ENCODE assay signal across 13 cellular contexts in genomic region chr5:133953568-133954145, GRCh38. TPM values are rescaled to one million over a fixed set of nuclear protein-coding genes. Genes with fewer than 3 reads are reported as not detected.
A peak's percentile ranks its signal among the peaks of the same experiment; 100 is the strongest.
DNase-seq lines count a peak whose midpoint lies in the region; ATAC-seq and TF ChIP-seq lines count a peak whose summit lies in the region.
"Had no signal": no experiment of that assay in that cellular context is flagged by ENCODE, and none has a peak within 500 bp of the region (broad histone marks: within the 10 kb centered on the region; RNA-seq: fewer than 3 reads in every experiment).

No MANE protein-coding gene starts in this region.

- no peak for TF ChIP-seq POLR2A in transverse colon (IDR thresholded peaks at IDR 0.05)

- BruUV-seq in PC-9 (replicated peaks; lab: Mats Ljungman, UMichigan), result no TSS peak

- no peaks in the 10 kb centered on the region for H3K9me3 Mint-ChIP-seq in activated CD8-positive, alpha-beta memory T cell treated with anti-CD3 and anti-CD28 coated beads, Interleukin-2, amount 10 ng/mL, durations not matched to agents 7 days and 5 days (ENCODE audit: low read depth)
- no peaks in the 10 kb centered on the region for H3K9me3 Mint-ChIP-seq in neural progenitor cell
- H3K9me3 Mint-ChIP-seq: neural crest cell; stimulated activated naive CD8-positive, alpha-beta T cell treated with anti-CD3 and anti-CD28 coated beads, Interleukin-15, amount 100 ng/mL, for 72 hours had no signal

- H3K4me3 Mint-ChIP-seq in activated CD8-positive, alpha-beta memory T cell treated with anti-CD3 and anti-CD28 coated beads, Interleukin-2, amount 10 ng/mL, durations not matched to agents 7 days and 5 days, result no peak overlapping the region
- H3K4me3 Mint-ChIP-seq in neural progenitor cell, result no peak overlapping the region
- H3K4me3 Mint-ChIP-seq: neural crest cell; stimulated activated naive CD8-positive, alpha-beta T cell treated with anti-CD3 and anti-CD28 coated beads, Interleukin-15, amount 100 ng/mL, for 72 hours had no signal

- no peak for TF ChIP-seq EP300 in transverse colon (IDR thresholded peaks at IDR 0.05; ENCODE audit: low read depth)

- H3K4me3 ChIP-seq in esophagus (ENCODE audit: low read depth in 1 of 2, low read length in 2 of 2), result no peak overlapping the region
- no peak overlapping the region for H3K4me3 ChIP-seq in neural progenitor cell
- no peak overlapping the region for H3K4me3 ChIP-seq in transverse colon
- H3K4me3 ChIP-seq in PC-9, result no peak overlapping the region
- H3K4me3 ChIP-seq in H7 (ENCODE audit: insufficient read depth, low read depth, low read length), result no peak overlapping the region
- H3K4me3 ChIP-seq: A549 had no signal

- H3K4me1 Mint-ChIP-seq in activated CD8-positive, alpha-beta memory T cell treated with anti-CD3 and anti-CD28 coated beads, Interleukin-2, amount 10 ng/mL, durations not matched to agents 7 days and 5 days, result peaks cover 10% of the 10 kb centered on the region
- peaks cover 5% of the 10 kb centered on the region for H3K4me1 Mint-ChIP-seq in neural progenitor cell

- H3K27ac ChIP-seq in esophagus (ENCODE audit: low read depth in 2 of 2, low read length in 1 of 2), result peak overlapping the region; percentile 7 to 67
- no peak overlapping the region for H3K27ac ChIP-seq in neural progenitor cell
- peak overlapping the region; percentile 43 to 69 (median 60) for H3K27ac ChIP-seq in transverse colon
- no peak overlapping the region for H3K27ac ChIP-seq in PC-9
- H3K27ac ChIP-seq: A549 had no signal

- in situ Hi-C loops in transverse colon (cut with MboI; ENCODE audit: low pct_ligation_motif_present in 1 of 4, low pct_unique_long_range_greater_than_20kb in 1 of 4, low sequenced_read_pairs in 3 of 4), result no loop called here

- no peaks in the 10 kb centered on the region for H3K79me2 ChIP-seq in neural progenitor cell (ENCODE audit: low read depth)
- H3K79me2 ChIP-seq in PC-9 (ENCODE audit: low read depth), result no peaks in the 10 kb centered on the region

- H3K4me1 ChIP-seq in esophagus (ENCODE audit: control insufficient read depth in 2 of 2, insufficient read depth in 2 of 2, low read length in 1 of 2) (no peaks in the 10 kb centered on the region), neural progenitor cell (no peaks in the 10 kb centered on the region), transverse colon (peaks cover 0 to 14% (median 1%) of the 10 kb centered on the region in 4 donors), PC-9 (replicated peaks; ENCODE audit: insufficient read depth) (no peaks in the 10 kb centered on the region)
- H3K4me1 ChIP-seq: A549 had no signal

- no peaks in the 10 kb centered on the region for H3K9me3 ChIP-seq in esophagus (ENCODE audit: control insufficient read depth in 2 of 2, insufficient read depth in 1 of 2, low read depth in 1 of 2, low read length in 1 of 2)
- no peaks in the 10 kb centered on the region for H3K9me3 ChIP-seq in neural progenitor cell (ENCODE audit: low read depth)
- no peaks in the 10 kb centered on the region for H3K9me3 ChIP-seq in transverse colon
- no peaks in the 10 kb centered on the region for H3K9me3 ChIP-seq in PC-9 (ENCODE audit: insufficient read depth, low read depth)
- H3K9me3 ChIP-seq: A549 had no signal

- H3K9me2 ChIP-seq in PC-9 (ENCODE audit: insufficient read depth), result no peaks in the 10 kb centered on the region

- H2AFZ ChIP-seq in neural progenitor cell (replicated peaks) (no peak overlapping the region), PC-9 (no peak overlapping the region)

- H3F3A ChIP-seq in neural progenitor cell (ENCODE audit: low read depth), result peaks cover 6% of the 10 kb centered on the region
- H3F3A ChIP-seq in PC-9 (ENCODE audit: insufficient read depth, low read depth), result peaks cover under 1% of the 10 kb centered on the region; the same call in 1 of the 2 replicates

- POLR2A ChIA-PET in PC-9 (lab: Charles Lee; ENCODE audit: unreplicated experiment), result no interaction called here

- TF ChIP-seq CTCF in neural progenitor cell (IDR thresholded peaks at IDR 0.05) (no peak), transverse colon (IDR thresholded peaks at IDR 0.05) (no peak), PC-9 (conservative IDR thresholded peaks at IDR 0.05) (no peak)

- no peak for ATAC-seq in activated CD8-positive, alpha-beta memory T cell treated with anti-CD3 and anti-CD28 coated beads, Interleukin-2, amount 10 ng/mL, durations not matched to agents 7 days and 5 days

- H3K36me3 Mint-ChIP-seq in activated CD8-positive, alpha-beta memory T cell treated with anti-CD3 and anti-CD28 coated beads, Interleukin-2, amount 10 ng/mL, durations not matched to agents 7 days and 5 days, result peaks cover 13% of the 10 kb centered on the region
- H3K36me3 Mint-ChIP-seq in neural progenitor cell, result peaks cover 12% of the 10 kb centered on the region

- peak; percentile 44 for DNase-seq in activated CD8-positive, alpha-beta memory T cell treated with anti-CD3 and anti-CD28 coated beads for 24 hours
- no peak for DNase-seq in activated CD8-positive, alpha-beta memory T cell treated with anti-CD3 and anti-CD28 coated beads, Interleukin-2, amount 10 ng/mL, durations not matched to agents 7 days and 5 days
- DNase-seq in neural progenitor cell (ENCODE audit: low spot score) (no peak), transverse colon (no peak), 8988T (no peak), PC-9 (no peak), H7 (no peak)
- DNase-seq: DMS 273 treated with DMSO at 0.1 percent for 48 hours; stimulated activated CD4-positive, alpha-beta T cell treated with anti-CD3 and anti-CD28 coated beads, Interleukin-4, amount 100 ng/mL, for 1 hour; stimulated activated naive CD8-positive, alpha-beta T cell treated with anti-CD3 and anti-CD28 coated beads, Interleukin-15, amount 100 ng/mL, for 72 hours had no signal

- no peak overlapping the region for H3K9ac ChIP-seq in neural progenitor cell

- H3K36me3 ChIP-seq in esophagus (ENCODE audit: control insufficient read depth in 2 of 2, insufficient read depth in 2 of 2, low read length in 1 of 2), result peaks cover 0 to 8% of the 10 kb centered on the region in 2 donors
- H3K36me3 ChIP-seq in neural progenitor cell, result peaks cover 10% of the 10 kb centered on the region
- peaks cover 0 to 3% (median 0%) of the 10 kb centered on the region in 4 donors for H3K36me3 ChIP-seq in transverse colon
- H3K36me3 ChIP-seq in PC-9 (ENCODE audit: low read depth), result peaks cover 26% of the 10 kb centered on the region
- H3K36me3 ChIP-seq in H7 (replicated peaks; ENCODE audit: control insufficient read depth, insufficient read depth, low read length), result peaks cover 5% of the 10 kb centered on the region

- H3K4me2 ChIP-seq in neural progenitor cell, result no peak overlapping the region
- H3K4me2 ChIP-seq in PC-9, result no peak overlapping the region
- H3K4me2 ChIP-seq: A549 had no signal

- no peaks in the 10 kb centered on the region for H3K27me3 ChIP-seq in esophagus (ENCODE audit: control insufficient read depth in 1 of 2, insufficient read depth in 2 of 2, low read length in 2 of 2)
- no peaks in the 10 kb centered on the region for H3K27me3 ChIP-seq in neural progenitor cell
- H3K27me3 ChIP-seq in transverse colon, result no peaks in the 10 kb centered on the region
- H3K27me3 ChIP-seq in PC-9 (ENCODE audit: insufficient read depth, low read depth), result no peaks in the 10 kb centered on the region
- no peaks in the 10 kb centered on the region for H3K27me3 ChIP-seq in H7 (ENCODE audit: control insufficient read depth, insufficient read depth, low read length)

- CTCF ChIA-PET in activated CD8-positive, alpha-beta memory T cell treated with anti-CD3 and anti-CD28 coated beads, Interleukin-2, amount 10 ng/mL, durations not matched to agents 7 days and 5 days (lab: Charles Lee), result no interaction called here
- CTCF ChIA-PET in PC-9 (lab: Charles Lee), result no interaction called here

- 84 to 88% methylated on average over 10 of the region's 10 CpGs for WGBS in esophagus, 2 donors
- WGBS in transverse colon (ENCODE audit: low coverage in 1 of 2), 2 donors, result 88 to 90% methylated on average over 4 to 10 of the region's 10 CpGs

- H4K20me1 ChIP-seq in neural progenitor cell (ENCODE audit: low read depth) (no peaks in the 10 kb centered on the region), PC-9 (ENCODE audit: insufficient read depth) (no peaks in the 10 kb centered on the region)

- no peak overlapping the region for H3K27ac Mint-ChIP-seq in activated CD8-positive, alpha-beta memory T cell treated with anti-CD3 and anti-CD28 coated beads, Interleukin-2, amount 10 ng/mL, durations not matched to agents 7 days and 5 days
- peak overlapping the region; percentile 69 for H3K27ac Mint-ChIP-seq in neural progenitor cell

- H3K27me3 Mint-ChIP-seq in activated CD8-positive, alpha-beta memory T cell treated with anti-CD3 and anti-CD28 coated beads, Interleukin-2, amount 10 ng/mL, durations not matched to agents 7 days and 5 days, result no peaks in the 10 kb centered on the region
- peaks cover 2% of the 10 kb centered on the region for H3K27me3 Mint-ChIP-seq in neural progenitor cell (ENCODE audit: insufficient read depth, low read depth)
- H3K27me3 Mint-ChIP-seq: stimulated activated naive CD8-positive, alpha-beta T cell treated with anti-CD3 and anti-CD28 coated beads, Interleukin-15, amount 100 ng/mL, for 72 hours had no signal

- intact Hi-C loops in transverse colon (cut with DNase I; ENCODE audit: low total_unique reads) (no loop called here), PC-9 (cut with micrococcal nuclease; ENCODE audit: unreplicated experiment) (no loop called here)

RNA-seq across cellular contexts. Expression of gene C5orf15, which starts 14.8 kb away (rescaled TPM):
- total RNA-seq in activated CD8-positive, alpha-beta memory T cell treated with anti-CD3 and anti-CD28 coated beads, Interleukin-2, amount 10 ng/mL, durations not matched to agents 7 days and 5 days, result 10 to 100 TPM; 20.9 to 25.7 TPM
- polyA plus RNA-seq in esophagus, result 10 to 100 TPM in 1 of 2 donors, 1 to 10 TPM in 1; 8.3 to 14.9 TPM
- total RNA-seq in neural progenitor cell (ENCODE audit: low replicate concordance) (71.0 and 120 TPM in 2 replicates), transverse colon (10 to 100 TPM; 36.5 to 91.7 (median 45.6) TPM), PC-9 (2021) (24.4 and 45.0 TPM in 2 replicates)
- 48.7 and 55.5 TPM in 2 replicates for total RNA-seq in H7 (2014; rRNA removed; shearing (Covaris generic))

RNA-seq across cellular contexts. Expression of gene VDAC1, which starts 51.1 kb away (rescaled TPM):
- 100 to 1,000 TPM; 204 to 258 TPM for total RNA-seq in activated CD8-positive, alpha-beta memory T cell treated with anti-CD3 and anti-CD28 coated beads, Interleukin-2, amount 10 ng/mL, durations not matched to agents 7 days and 5 days
- polyA plus RNA-seq in esophagus, result 100 to 1,000 TPM; 154 to 167 TPM
- total RNA-seq in neural progenitor cell (ENCODE audit: low replicate concordance), result 179 and 224 TPM in 2 replicates
- 100 to 1,000 TPM; 106 to 210 (median 180) TPM for total RNA-seq in transverse colon
- total RNA-seq in PC-9 (2021), result 157 and 228 TPM in 2 replicates
- 368 and 419 TPM in 2 replicates for total RNA-seq in H7 (2014; rRNA removed; shearing (Covaris generic))

Comparison
In these comparisons a context has a peak if more than half of its experiments do, and no peak if none do; other contexts are left out.
1. H3K27ac ChIP-seq: peak in esophagus (2 of 2) and transverse colon (4 of 4); none in neural progenitor cell (single experiment) and PC-9 (single experiment).